ENCODE assay signal across 8 cellular contexts in the genomic region with DNA sequence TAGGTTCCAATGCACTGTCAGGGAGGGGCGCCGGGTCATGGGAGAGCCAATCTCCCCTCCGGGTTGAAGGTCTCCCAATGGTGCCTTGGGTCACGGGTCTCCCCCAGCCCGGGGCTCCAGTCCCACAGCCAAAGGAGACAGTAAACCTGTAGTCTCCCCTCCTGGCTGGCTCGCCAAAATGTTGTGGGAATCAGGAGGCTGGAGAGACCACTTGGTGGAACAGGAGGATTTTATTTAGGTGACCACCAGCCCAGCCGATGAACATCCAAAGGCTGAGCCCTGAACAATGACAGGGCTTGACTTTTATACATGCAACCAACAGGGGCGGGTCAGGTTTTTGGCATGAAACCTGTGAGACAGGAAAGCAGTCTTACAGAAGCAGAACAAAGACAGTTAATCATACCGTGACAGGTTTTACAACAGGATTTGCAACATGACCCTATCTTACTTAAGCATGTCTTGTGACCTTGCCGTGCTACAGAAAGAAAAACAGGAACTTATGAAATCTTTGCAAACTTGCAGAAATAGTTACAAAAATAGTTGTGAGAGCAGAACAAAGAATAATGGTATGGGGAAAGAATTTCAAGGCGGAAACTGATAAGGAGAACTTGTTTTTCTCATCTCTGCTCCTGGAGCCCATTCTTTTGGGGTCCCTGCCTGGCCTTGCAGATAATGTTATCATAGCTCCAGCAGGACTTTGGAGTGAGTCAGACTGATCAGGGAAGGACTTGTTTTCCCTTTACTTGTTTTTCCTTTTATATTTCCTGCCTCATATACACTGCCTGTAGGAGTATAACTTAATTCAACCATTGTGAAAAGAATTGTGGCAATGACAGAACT. TPM values are rescaled to one million over a fixed set of nuclear protein-coding genes. Genes with fewer than 3 reads are reported as not detected.
DNase-seq lines count a peak whose midpoint lies in the region; ATAC-seq and TF ChIP-seq lines count a peak whose summit lies in the region.

No MANE protein-coding gene starts in this region.

- H3K9ac ChIP-seq in endodermal cell (ENCODE audit: extremely low read depth, low read length, poor library complexity, severe bottlenecking): no peak overlapping the region

- H3K9me3 Mint-ChIP-seq in endodermal cell: peaks cover 70% of the 10 kb centered on the region
- H3K9me3 Mint-ChIP-seq in CD4-positive, alpha-beta T cell: peaks cover 27% of the 10 kb centered on the region

- DNase-seq in NAMALWA (ENCODE audit: low spot score) (peak; percentile 76), endodermal cell (no peak), retinal pigment epithelial cell (ENCODE audit: low read depth) (peak; percentile 79), NCI-H2107 treated with DMSO at 0.1 percent for 48 hours (lab: John Stamatoyannopoulos, UW; ENCODE audit: unreplicated experiment) (no peak), SJCRH30 (no peak), activated gamma-delta T cell treated with Interleukin-2 at 50 U/mL for 16 hours (no peak)
- no peak for DNase-seq in CD4-positive, alpha-beta T cell

- no peaks in the 10 kb centered on the region for H3K27me3 ChIP-seq in endodermal cell (ENCODE audit: control insufficient read depth, insufficient read depth, low read length, poor library complexity, severe bottlenecking)
- no peaks in the 10 kb centered on the region for H3K27me3 ChIP-seq in CD4-positive, alpha-beta T cell (ENCODE audit: control insufficient read depth, insufficient read depth, low read length)
- no peaks in the 10 kb centered on the region for H3K27me3 ChIP-seq in SJCRH30

- H3K9me3 ChIP-seq in endodermal cell (ENCODE audit: control insufficient read depth, low read length): peaks cover 87% of the 10 kb centered on the region
- H3K9me3 ChIP-seq in CD4-positive, alpha-beta T cell (ENCODE audit: control insufficient read depth, low read length): peaks cover 67% of the 10 kb centered on the region
- H3K9me3 ChIP-seq in SJCRH30 (replicated peaks): peaks cover 23% of the 10 kb centered on the region

- no peaks in the 10 kb centered on the region for H3K4me1 Mint-ChIP-seq in endodermal cell
- H3K4me1 Mint-ChIP-seq in CD4-positive, alpha-beta T cell (ENCODE audit: low read depth): peaks cover 22% of the 10 kb centered on the region

- no peak overlapping the region for H3K4me3 Mint-ChIP-seq in endodermal cell
- H3K4me3 Mint-ChIP-seq in CD4-positive, alpha-beta T cell: no peak overlapping the region

- peak overlapping the region; percentile 69 for H3K4me3 ChIP-seq in endodermal cell (ENCODE audit: low read length)
- no peak overlapping the region for H3K4me3 ChIP-seq in retinal pigment epithelial cell (ENCODE audit: low read length)
- no peak overlapping the region for H3K4me3 ChIP-seq in SJCRH30

- WGBS in endodermal cell (ENCODE audit: insufficient coverage in 1 of 2, insufficient read length in 1 of 2), 2 experiments: 86 to 91% methylated on average over 5 to 11 of the region's 11 CpGs

- POLR2A ChIA-PET in CD4-positive, alpha-beta T cell (lab: Charles Lee): no interaction called here

- CTCF ChIA-PET in CD4-positive, alpha-beta T cell (lab: Charles Lee): no interaction called here

- no peak for TF ChIP-seq CTCF in endodermal cell (conservative IDR thresholded peaks at IDR 0.05)
- no peak for TF ChIP-seq CTCF in retinal pigment epithelial cell (conservative IDR thresholded peaks at IDR 0.05; ENCODE audit: low read depth, low read length)
- TF ChIP-seq CTCF in CD4-positive, alpha-beta T cell (IDR thresholded peaks at IDR 0.05): no peak

- no peaks in the 10 kb centered on the region for H3K27me3 Mint-ChIP-seq in endodermal cell (ENCODE audit: insufficient read depth)
- no peaks in the 10 kb centered on the region for H3K27me3 Mint-ChIP-seq in CD4-positive, alpha-beta T cell

- H3K4me1 ChIP-seq in endodermal cell (ENCODE audit: control insufficient read depth, insufficient read depth, low read length) (no peaks in the 10 kb centered on the region), SJCRH30 (no peaks in the 10 kb centered on the region)

- no peak overlapping the region for H3K27ac Mint-ChIP-seq in endodermal cell
- H3K27ac Mint-ChIP-seq in CD4-positive, alpha-beta T cell: no peak overlapping the region

- intact Hi-C loops in CD4-positive, alpha-beta T cell (cut with DNase I, micrococcal nuclease): loop anchor here (5.0 to 10.0 kb wide), 7 partner anchors 85 to 1075 kb away; a partner anchor contains a TSS

- H3K36me3 ChIP-seq in endodermal cell (ENCODE audit: control insufficient read depth, insufficient read depth, low read length) (peaks cover 50% of the 10 kb centered on the region), SJCRH30 (peaks cover 42% of the 10 kb centered on the region)

- H3K27ac ChIP-seq in endodermal cell (ENCODE audit: low read depth, low read length) (no peak overlapping the region), SJCRH30 (no peak overlapping the region)
- no peak overlapping the region for H3K27ac ChIP-seq in CD4-positive, alpha-beta T cell (ENCODE audit: low read depth, low read length)

- peaks cover 77% of the 10 kb centered on the region for H3K36me3 Mint-ChIP-seq in endodermal cell (ENCODE audit: low read depth)
- peaks cover 84% of the 10 kb centered on the region for H3K36me3 Mint-ChIP-seq in CD4-positive, alpha-beta T cell (ENCODE audit: low read depth)

- peak; percentile 79 for ATAC-seq in GM19351 (IDR thresholded peaks at IDR 0.05; ENCODE audit: unreplicated experiment)
- ATAC-seq in CD4-positive, alpha-beta T cell (ENCODE audit: poor library complexity): no peak

RNA-seq across cellular contexts. Expression of a gene that starts 7.1 kb away (rescaled TPM):
- total RNA-seq in endodermal cell: 10 to 100 TPM; 38.2 to 44.6 TPM
- 32.7 TPM for polyA plus RNA-seq in endodermal cell (2013, experiment 1 of 2)
- 31.8 TPM for polyA plus RNA-seq in endodermal cell (2013, experiment 2 of 2)
- total RNA-seq in CD4-positive, alpha-beta T cell: 10 to 100 TPM; 16.6 to 17.2 TPM
- 6.7 and 9.3 TPM in 2 replicates for total RNA-seq in SJCRH30 (2014; rRNA removed; shearing (Covaris generic))

RNA-seq across cellular contexts. Expression of a gene that starts 8.5 kb away (rescaled TPM):
- total RNA-seq in endodermal cell: 10 to 100 TPM; 32.4 to 40.6 TPM
- polyA plus RNA-seq in endodermal cell (2013, experiment 1 of 2): 27.1 TPM
- 29.3 TPM for polyA plus RNA-seq in endodermal cell (2013, experiment 2 of 2)
- 1 to 10 TPM; 1.9 to 2.2 TPM for total RNA-seq in CD4-positive, alpha-beta T cell
- 7.1 and 9.8 TPM in 2 replicates for total RNA-seq in SJCRH30 (2014; rRNA removed; shearing (Covaris generic))

Comparison
In these comparisons a context has a peak if more than half of its experiments do, and no peak if none do; other contexts are left out.
1. DNase-seq: peak in NAMALWA (single experiment) and retinal pigment epithelial cell (single experiment); none in endodermal cell (single experiment), CD4-positive, alpha-beta T cell (0 of 10), NCI-H2107 treated with DMSO at 0.1 percent for 48 hours (single experiment), SJCRH30 (0 of 2) and activated gamma-delta T cell treated with Interleukin-2 at 50 U/mL for 16 hours (single experiment).